ENCODE assay signal across 27 cellular contexts in genomic region chr2:125701070-125701469, GRCh38.
"Had no signal": no experiment of that assay in that cellular context is flagged by ENCODE, and none has a peak within 500 bp of the region (broad histone marks: within the 10 kb centered on the region; RNA-seq: fewer than 3 reads in every experiment).

No MANE protein-coding gene starts in this region.

- H3K9me3 ChIP-seq: esophagus squamous epithelium, gastrocnemius medialis, heart right ventricle, left lung, lower lobe of right lung had no signal

- ATAC-seq: effector memory CD8-positive, alpha-beta T cell; esophagus mucosa; gastrocnemius medialis; heart right ventricle; left cardiac atrium; left lung; left ventricle myocardium superior; lower lobe of right lung had no signal

- H3K27me3 Mint-ChIP-seq: dendritic cell treated with granulocyte-macrophage colony-stimulating factor and Interleukin-4, amounts not matched to agents 40 ng/mL and 50 ng/mL, for 4 days; effector memory CD8-positive, alpha-beta T cell; memory B cell had no signal

- FAIRE-seq: colon, endometrium, islet of Langerhans, keratinocyte had no signal

- H3K36me3 Mint-ChIP-seq: memory B cell had no signal

- H3K27ac ChIP-seq: coronary artery, epithelial cell of prostate, esophagus squamous epithelium, gastrocnemius medialis, heart right ventricle, left lung, lower lobe of right lung had no signal

- H3K4me1 Mint-ChIP-seq: endodermal cell, memory B cell had no signal

- H3K4me3 ChIP-seq: coronary artery, esophagus squamous epithelium, gastrocnemius medialis, heart right ventricle, left lung, lower lobe of right lung had no signal

- H3K4me1 ChIP-seq: esophagus squamous epithelium, gastrocnemius medialis, heart right ventricle, left lung, lower lobe of right lung had no signal

- DNase-seq: effector CD8-positive, alpha-beta T cell; effector memory CD8-positive, alpha-beta T cell; endodermal cell; erythroblast; esophagus squamous epithelium; foreskin fibroblast; foreskin melanocyte; gastrocnemius medialis; glutamatergic neuron; head of caudate nucleus; heart right ventricle; hippocampal formation; left cardiac atrium; left lung; left ventricle myocardium superior; lower lobe of right lung; mesendoderm; midbrain had no signal

- H3K27me3 ChIP-seq: esophagus squamous epithelium, gastrocnemius medialis, left lung had no signal

- H3K27ac Mint-ChIP-seq: dendritic cell treated with granulocyte-macrophage colony-stimulating factor and Interleukin-4, amounts not matched to agents 40 ng/mL and 50 ng/mL, for 4 days; effector memory CD8-positive, alpha-beta T cell; endodermal cell; memory B cell had no signal

- H3K4me3 Mint-ChIP-seq: dendritic cell treated with granulocyte-macrophage colony-stimulating factor and Interleukin-4, amounts not matched to agents 40 ng/mL and 50 ng/mL, for 4 days; effector memory CD8-positive, alpha-beta T cell; endodermal cell; memory B cell had no signal

- H3K36me3 ChIP-seq: esophagus squamous epithelium, gastrocnemius medialis, heart right ventricle, left lung, lower lobe of right lung had no signal

- H3K9me3 Mint-ChIP-seq: endodermal cell, memory B cell had no signal
